Comparison of ENCODE assay signal across 29 cellular contexts in genomic region chr5:167528651-167529050, GRCh38.
"Had no signal": no experiment of that assay in that cellular context is flagged by ENCODE, and none has a peak within 500 bp of the region (broad histone marks: within the 10 kb centered on the region; RNA-seq: fewer than 3 reads in every experiment).

No MANE protein-coding gene starts in this region.

- H3K4me3 Mint-ChIP-seq: activated B cell treated with CpG ODN at 0.5 μM for 24 hours; activated CD4-positive, alpha-beta T cell treated with anti-CD3 and anti-CD28 coated beads, Interleukin-2, amount 10 ng/mL, durations not matched to agents 24 days and 14 days; activated CD8-positive, alpha-beta memory T cell treated with anti-CD3 and anti-CD28 coated beads, Interleukin-2, amount 10 ng/mL, durations not matched to agents 7 days and 5 days; activated naive CD8-positive, alpha-beta T cell treated with anti-CD3 and anti-CD28 coated beads, Interleukin-2, amount 50 U/mL, for 24 hours; activated T-cell treated with anti-CD3 and anti-CD28 coated beads, Interleukin-2, amount 50 U/mL, for 24 hours; central memory CD8-positive, alpha-beta T cell; T-helper 17 cell had no signal

- H3K9me3 Mint-ChIP-seq: activated B cell treated with CpG ODN at 0.5 μM for 24 hours; activated CD4-positive, alpha-beta T cell treated with anti-CD3 and anti-CD28 coated beads, Interleukin-2, amount 10 ng/mL, durations not matched to agents 24 days and 14 days; activated T-cell treated with anti-CD3 and anti-CD28 coated beads, Interleukin-2, amount 50 U/mL, for 24 hours had no signal

- ATAC-seq: activated CD8-positive, alpha-beta memory T cell treated with anti-CD3 and anti-CD28 coated beads, Interleukin-2, amount 10 ng/mL, durations not matched to agents 7 days and 5 days; activated naive CD4-positive, alpha-beta T cell treated with anti-CD3 and anti-CD28 coated beads, Interleukin-2, amount 50 U/mL, for 72 hours; activated naive CD8-positive, alpha-beta T cell treated with anti-CD3 and anti-CD28 coated beads, Interleukin-2, amount 50 U/mL, for 24 hours; body of pancreas; Panc1; T-helper 17 cell had no signal

- H3K4me3 ChIP-seq: ascending aorta, body of pancreas, SJCRH30 had no signal

- H3K27me3 Mint-ChIP-seq: activated B cell treated with CpG ODN at 0.5 μM for 24 hours; activated CD4-positive, alpha-beta T cell treated with anti-CD3 and anti-CD28 coated beads, Interleukin-2, amount 10 ng/mL, durations not matched to agents 24 days and 14 days; activated CD8-positive, alpha-beta memory T cell treated with anti-CD3 and anti-CD28 coated beads, Interleukin-2, amount 10 ng/mL, durations not matched to agents 7 days and 5 days; activated naive CD8-positive, alpha-beta T cell treated with anti-CD3 and anti-CD28 coated beads, Interleukin-2, amount 50 U/mL, for 24 hours; activated T-cell treated with anti-CD3 and anti-CD28 coated beads, Interleukin-2, amount 50 U/mL, for 24 hours; central memory CD8-positive, alpha-beta T cell; T-helper 17 cell had no signal

- H3K36me3 Mint-ChIP-seq: activated CD8-positive, alpha-beta memory T cell treated with anti-CD3 and anti-CD28 coated beads, Interleukin-2, amount 10 ng/mL, durations not matched to agents 7 days and 5 days; activated naive CD4-positive, alpha-beta T cell treated with anti-CD3 and anti-CD28 coated beads, Interleukin-2, amount 50 U/mL, for 72 hours had no signal

- H3K27ac Mint-ChIP-seq: activated B cell treated with CpG ODN at 0.5 μM for 24 hours; activated CD4-positive, alpha-beta T cell treated with anti-CD3 and anti-CD28 coated beads, Interleukin-2, amount 10 ng/mL, durations not matched to agents 24 days and 14 days; activated CD8-positive, alpha-beta memory T cell treated with anti-CD3 and anti-CD28 coated beads, Interleukin-2, amount 10 ng/mL, durations not matched to agents 7 days and 5 days; activated naive CD4-positive, alpha-beta T cell treated with anti-CD3 and anti-CD28 coated beads, Interleukin-2, amount 50 U/mL, for 72 hours; activated naive CD8-positive, alpha-beta T cell treated with anti-CD3 and anti-CD28 coated beads, Interleukin-2, amount 50 U/mL, for 24 hours; activated T-cell treated with anti-CD3 and anti-CD28 coated beads, Interleukin-2, amount 50 U/mL, for 24 hours; T-helper 17 cell had no signal

- DNase-seq: activated B cell treated with CpG ODN at 0.5 μM for 24 hours; activated CD4-positive, alpha-beta T cell treated with anti-CD3 and anti-CD28 coated beads for 1 hour; activated CD4-positive, alpha-beta T cell treated with anti-CD3 and anti-CD28 coated beads, Interleukin-2, amount 10 ng/mL, durations not matched to agents 24 days and 14 days; activated CD4-positive, alpha-beta T cell treated with anti-CD3 and anti-CD28 coated beads, Interleukin-2, amount 50 U/mL, for 48 hours; activated CD8-positive, alpha-beta memory T cell treated with anti-CD3 and anti-CD28 coated beads, Interleukin-2, amount 10 ng/mL, durations not matched to agents 7 days and 5 days; activated effector memory CD4-positive, alpha-beta T cell treated with anti-CD3 and anti-CD28 coated beads, Interleukin-2, amount 50 U/mL, for 16 hours; activated naive CD4-positive, alpha-beta T cell treated with Interleukin-2 at 50 U/mL for 16 hours; activated naive CD8-positive, alpha-beta T cell treated with anti-CD3 and anti-CD28 coated beads, Interleukin-2, amount 50 U/mL, for 24 hours; activated T-cell treated with anti-CD3 and anti-CD28 coated beads, Interleukin-2, amount 50 U/mL, for 24 hours; amniotic stem cell; body of pancreas; Kasumi-1; KBM-7; NCI-H1105 treated with DMSO at 0.1 percent for 48 hours; NCI-H146; NCI-H187 treated with DMSO at 0.1 percent for 48 hours; NCI-H2081 treated with DMSO at 0.1 percent for 48 hours; NCI-H446 treated with DMSO at 0.1 percent for 48 hours; NCI-H524 treated with DMSO at 0.1 percent for 48 hours; NCI-H748 treated with DMSO at 0.1 percent for 48 hours; OCI-M1; Right ventricle myocardium superior; SJCRH30; T-helper 17 cell; T-helper 9 cell had no signal

- H3K4me1 Mint-ChIP-seq: activated B cell treated with CpG ODN at 0.5 μM for 24 hours; activated CD4-positive, alpha-beta T cell treated with anti-CD3 and anti-CD28 coated beads, Interleukin-2, amount 10 ng/mL, durations not matched to agents 24 days and 14 days; activated CD8-positive, alpha-beta memory T cell treated with anti-CD3 and anti-CD28 coated beads, Interleukin-2, amount 10 ng/mL, durations not matched to agents 7 days and 5 days; activated naive CD8-positive, alpha-beta T cell treated with anti-CD3 and anti-CD28 coated beads, Interleukin-2, amount 50 U/mL, for 24 hours; central memory CD8-positive, alpha-beta T cell; T-helper 17 cell had no signal
